In the genomic region with DNA sequence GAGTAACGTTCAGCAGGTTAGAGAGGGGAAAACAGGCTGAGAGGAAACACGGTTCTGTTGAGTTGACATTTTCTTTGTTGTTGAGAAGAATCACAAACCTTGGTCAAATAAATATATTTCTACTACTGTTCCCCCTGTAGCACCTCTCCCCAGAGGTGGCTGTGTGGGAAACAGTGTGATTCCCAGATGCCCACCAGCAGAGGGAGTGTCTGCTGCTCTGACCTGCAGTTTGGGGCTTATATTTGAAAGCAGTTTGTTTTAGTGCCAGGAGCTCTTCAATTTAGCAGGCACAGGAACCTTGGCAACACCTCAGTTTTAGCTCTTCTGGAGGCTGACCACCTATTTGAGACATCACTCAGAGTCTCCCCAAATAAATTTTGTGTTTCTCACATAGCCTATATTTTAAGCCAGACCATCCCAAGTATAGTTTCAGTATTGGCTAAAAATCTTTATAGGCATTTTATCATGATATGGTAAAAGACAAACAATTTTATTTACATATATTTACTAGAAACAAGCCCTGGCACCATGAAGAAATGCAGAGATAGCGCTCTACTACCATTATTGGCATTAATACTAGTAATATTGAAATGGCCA, we compare ENCODE assay signal across 8 cellular contexts.
A peak's percentile ranks its signal among the peaks of the same experiment; 100 is the strongest.
DNase-seq lines count a peak whose midpoint lies in the region; ATAC-seq, FAIRE-seq and TF ChIP-seq lines count a peak whose summit lies in the region.

No MANE protein-coding gene starts in this region.

- DNase-seq in GM10266 (ENCODE audit: extremely low spot score) (peak; percentile 8), OCI-M1 (lab: John Stamatoyannopoulos, UW) (peak; percentile 19), fibroblast of lung (ENCODE audit: low read depth in 2 of 2) (peak in 1 of 2 donors; percentile 24), activated gamma-delta T cell treated with Interleukin-2 at 50 U/mL for 16 hours (no peak), posterior cingulate gyrus (no peak), RCC 7860 (ENCODE audit: low spot score) (no peak)

- ATAC-seq in HG03469 (IDR thresholded peaks at IDR 0.05; ENCODE audit: unreplicated experiment), result no peak

- intact Hi-C loops in posterior cingulate gyrus (cut with DNase I), result no loop called here

- H3K27ac ChIP-seq in 22Rv1 (no peak overlapping the region), fibroblast of lung (ENCODE audit: insufficient read depth, low read length) (no peak overlapping the region)

- H3K4me2 ChIP-seq in fibroblast of lung (ENCODE audit: extremely low read depth, insufficient read depth, low read length), result no peak overlapping the region

- no peak overlapping the region for H3K9ac ChIP-seq in fibroblast of lung (ENCODE audit: insufficient read depth, low read length)

- TF ChIP-seq CTCF in 22Rv1 (IDR thresholded peaks at IDR 0.05) (peak; percentile 74), GM10266 (IDR thresholded peaks at IDR 0.05; ENCODE audit: control insufficient read depth, insufficient read depth, low read depth, missing control alignments) (peak; percentile 37), fibroblast of lung (conservative IDR thresholded peaks at IDR 0.05 in 1 of 2, IDR thresholded peaks at IDR 0.05 in 1 of 2; ENCODE audit: low read depth in 1 of 2, low read length in 2 of 2) (peak; percentile 51 to 70)

- no peaks in the 10 kb centered on the region for H3K9me3 ChIP-seq in fibroblast of lung (ENCODE audit: control insufficient read depth, insufficient read depth, low read depth, low read length)

- H2AFZ ChIP-seq in fibroblast of lung (ENCODE audit: low read length), result no peak overlapping the region

- H3K36me3 ChIP-seq in fibroblast of lung (ENCODE audit: control insufficient read depth, insufficient read depth, low read length), result peaks cover 2% of the 10 kb centered on the region

- no peaks in the 10 kb centered on the region for H3K27me3 ChIP-seq in fibroblast of lung (ENCODE audit: control insufficient read depth, insufficient read depth, low read length)

- no peak for FAIRE-seq in RCC 7860 (lab: Jason Lieb, UNC)

- no peaks in the 10 kb centered on the region for H3K4me1 ChIP-seq in fibroblast of lung (ENCODE audit: control insufficient read depth, extremely low read depth, insufficient read depth, low read length)

- no peaks in the 10 kb centered on the region for H3K79me2 ChIP-seq in fibroblast of lung (ENCODE audit: control insufficient read depth, insufficient read depth, low read length)

- no peak overlapping the region for H3K4me3 ChIP-seq in fibroblast of lung (replicated peaks in 1 of 4; ENCODE audit: control extremely low read depth in 1 of 4, insufficient read depth in 1 of 4, low read depth in 3 of 4, low read length in 4 of 4)

- H4K20me1 ChIP-seq in fibroblast of lung (ENCODE audit: control insufficient read depth, extremely low read depth, insufficient read depth, low read length), result no peaks in the 10 kb centered on the region

Comparison
In these comparisons a context has a peak if more than half of its experiments do, and no peak if none do; other contexts are left out.
1. DNase-seq: peak in GM10266 (single experiment) and OCI-M1 (single experiment); none in activated gamma-delta T cell treated with Interleukin-2 at 50 U/mL for 16 hours (single experiment), posterior cingulate gyrus (0 of 10) and RCC 7860 (single experiment).
2. Peak in every context shown above with its lines, with median percentiles within 50 percentile points of each other: CTCF ChIP-seq.